9 cellular contexts compared by ENCODE assay signal in genomic region chr18:3885209-3885792, GRCh38.
A peak's percentile ranks its signal among the peaks of the same experiment; 100 is the strongest.
DNase-seq lines count a peak whose midpoint lies in the region; ATAC-seq and TF ChIP-seq lines count a peak whose summit lies in the region.
"Had no signal": no experiment of that assay in that cellular context is flagged by ENCODE, and none has a peak within 500 bp of the region (broad histone marks: within the 10 kb centered on the region; RNA-seq: fewer than 3 reads in every experiment).

No MANE protein-coding gene starts in this region.

- ATAC-seq in GM21423 (IDR thresholded peaks at IDR 0.05; ENCODE audit: unreplicated experiment) (peak; percentile 64), T-cell (replicated peaks in 1 of 4) (no peak), HG03571 (IDR thresholded peaks at IDR 0.05; ENCODE audit: unreplicated experiment) (no peak)

- DNase-seq in COR-L47 (lab: John Stamatoyannopoulos, UW) (peak; percentile 53), NCI-H69 (lab: John Stamatoyannopoulos, UW) (peak; percentile 76), fibroblast of the aortic adventitia (ENCODE audit: low read depth) (no peak), T-cell (no peak)
- DNase-seq in activated naive CD4-positive, alpha-beta T cell treated with anti-CD3 and anti-CD28 coated beads for 36 hours = no peak
- DNase-seq in activated CD4-positive, alpha-beta T cell treated with anti-CD3 and anti-CD28 coated beads, Interleukin-2, amount 50 U/mL, for 1 hour = no peak
- DNase-seq: aorta had no signal

- no peaks in the 10 kb centered on the region for H3K9me3 Mint-ChIP-seq in T-cell
- H3K9me3 Mint-ChIP-seq in activated naive CD4-positive, alpha-beta T cell treated with anti-CD3 and anti-CD28 coated beads for 36 hours = no peaks in the 10 kb centered on the region

- no peak overlapping the region for H3K4me3 Mint-ChIP-seq in T-cell
- no peak overlapping the region for H3K4me3 Mint-ChIP-seq in activated naive CD4-positive, alpha-beta T cell treated with anti-CD3 and anti-CD28 coated beads for 36 hours

- intact Hi-C loops in activated naive CD4-positive, alpha-beta T cell treated with anti-CD3 and anti-CD28 coated beads for 36 hours (cut with micrococcal nuclease) = no loop called here

- no peaks in the 10 kb centered on the region for H3K4me1 Mint-ChIP-seq in T-cell
- no peaks in the 10 kb centered on the region for H3K4me1 Mint-ChIP-seq in activated naive CD4-positive, alpha-beta T cell treated with anti-CD3 and anti-CD28 coated beads for 36 hours (ENCODE audit: low read depth)

- H3K36me3 Mint-ChIP-seq in T-cell = no peaks in the 10 kb centered on the region
- no peaks in the 10 kb centered on the region for H3K36me3 Mint-ChIP-seq in activated naive CD4-positive, alpha-beta T cell treated with anti-CD3 and anti-CD28 coated beads for 36 hours (ENCODE audit: low read depth)

- TF ChIP-seq CTCF in fibroblast of the aortic adventitia (IDR thresholded peaks at IDR 0.05; ENCODE audit: insufficient read depth, low read length) = peak; percentile 16

- H3K27ac Mint-ChIP-seq in T-cell = no peak overlapping the region
- H3K27ac Mint-ChIP-seq in activated naive CD4-positive, alpha-beta T cell treated with anti-CD3 and anti-CD28 coated beads for 36 hours = no peak overlapping the region

- POLR2A ChIA-PET in T-cell (lab: Charles Lee) = no interaction called here

- CTCF ChIA-PET in T-cell (lab: Charles Lee) = no interaction called here
- CTCF ChIA-PET in activated naive CD4-positive, alpha-beta T cell treated with anti-CD3 and anti-CD28 coated beads for 36 hours (lab: Charles Lee) = interaction anchor here (1.1 kb wide), 1 partner anchor 114 kb away, joined by 4 read pairs; no protein-coding TSS in a partner anchor

- peaks cover 8 to 17% of the 10 kb centered on the region in 2 donors for H3K27me3 Mint-ChIP-seq in T-cell
- H3K27me3 Mint-ChIP-seq in activated naive CD4-positive, alpha-beta T cell treated with anti-CD3 and anti-CD28 coated beads for 36 hours (ENCODE audit: low read depth) = peaks cover 11% of the 10 kb centered on the region

- no peak overlapping the region for H3K4me3 ChIP-seq in fibroblast of the aortic adventitia (ENCODE audit: low read depth, low read length)

Comparison
In these comparisons a context has a peak if more than half of its experiments do, and no peak if none do; other contexts are left out.
1. DNase-seq: peak in COR-L47 (single experiment) and NCI-H69 (single experiment); none in fibroblast of the aortic adventitia (single experiment), T-cell (0 of 34), activated naive CD4-positive, alpha-beta T cell treated with anti-CD3 and anti-CD28 coated beads for 36 hours (single experiment) and activated CD4-positive, alpha-beta T cell treated with anti-CD3 and anti-CD28 coated beads, Interleukin-2, amount 50 U/mL, for 1 hour (single experiment).